In genomic region chr4:12926189-12927066, GRCh38 we compare ENCODE assay signal across 1 cellular context.
A peak's percentile ranks its signal among the peaks of the same experiment; 100 is the strongest.
TF ChIP-seq lines count a peak whose summit lies in the region.

No MANE protein-coding gene starts in this region.

TF ChIP-seq in HepG2, 621 proteins besides CTCF, POLR2A, EP300 and RAD21 (continued from another document and continues in another):
- TF ChIP-seq LRRFIP1 (CRISPR knock-in tag; conservative IDR thresholded peaks at IDR 0.05) (no peak), ZNF24 (IDR thresholded peaks at IDR 0.05) (no peak), DRAP1 (CRISPR knock-in tag; IDR thresholded peaks at IDR 0.05) (peak; percentile 45; the same call in 1 of the 2 replicates), RFX5 (IDR thresholded peaks at IDR 0.05; ENCODE audit: low read depth, low read length) (no peak), JUN (CRISPR knock-in tag; IDR thresholded peaks at IDR 0.05) (no peak), ZSCAN21 (CRISPR knock-in tag; IDR thresholded peaks at IDR 0.05; ENCODE audit: borderline replicate concordance) (no peak), SIN3B (IDR thresholded peaks at IDR 0.05; ENCODE audit: low read length) (no peak), RFXAP (CRISPR knock-in tag; IDR thresholded peaks at IDR 0.05; ENCODE audit: borderline replicate concordance) (no peak), WIZ (CRISPR knock-in tag; IDR thresholded peaks at IDR 0.05) (no peak), RBM39 (IDR thresholded peaks at IDR 0.05; ENCODE audit: low read depth, low read length, poor library complexity, severe bottlenecking) (no peak), ZNF720 (CRISPR knock-in tag; IDR thresholded peaks at IDR 0.05) (no peak), MIER3 (CRISPR knock-in tag; IDR thresholded peaks at IDR 0.05; ENCODE audit: borderline replicate concordance) (no peak), ZNF790 (CRISPR knock-in tag; IDR thresholded peaks at IDR 0.05; ENCODE audit: borderline replicate concordance) (no peak), ZNF282 (IDR thresholded peaks at IDR 0.05; ENCODE audit: partially characterized antibody) (no peak), CENPBD1 (CRISPR knock-in tag; IDR thresholded peaks at IDR 0.05; ENCODE audit: borderline replicate concordance, low read depth) (no peak), NR2C2 (CRISPR knock-in tag; IDR thresholded peaks at IDR 0.05; ENCODE audit: borderline replicate concordance) (no peak), FOXO1 (CRISPR knock-in tag; IDR thresholded peaks at IDR 0.05) (peak; percentile 89), KLF11 (CRISPR knock-in tag; IDR thresholded peaks at IDR 0.05) (no peak), STAG1 (CRISPR knock-in tag; IDR thresholded peaks at IDR 0.05) (no peak), MZF1 (CRISPR knock-in tag; IDR thresholded peaks at IDR 0.05; ENCODE audit: borderline replicate concordance) (no peak), ELF4 (CRISPR knock-in tag; IDR thresholded peaks at IDR 0.05; ENCODE audit: borderline replicate concordance) (no peak), MYPOP (CRISPR knock-in tag; IDR thresholded peaks at IDR 0.05) (0 out of 2 replicates have a peak, but pooled peaks have one; percentile 23), ZNF230 (CRISPR knock-in tag; IDR thresholded peaks at IDR 0.05) (no peak), PPARG (CRISPR knock-in tag; conservative IDR thresholded peaks at IDR 0.05) (peak; percentile 59; the same call in 1 of the 2 replicates), SP2 (CRISPR knock-in tag; IDR thresholded peaks at IDR 0.05) (no peak), KLF15 (CRISPR knock-in tag; IDR thresholded peaks at IDR 0.05; ENCODE audit: borderline replicate concordance) (no peak), ZNF441 (CRISPR knock-in tag; IDR thresholded peaks at IDR 0.05; ENCODE audit: borderline replicate concordance) (0 out of 2 replicates have a peak, but pooled peaks have one; percentile 34), ZNF773 (CRISPR knock-in tag; IDR thresholded peaks at IDR 0.05; ENCODE audit: borderline replicate concordance) (no peak), TSC22D2 (CRISPR knock-in tag; IDR thresholded peaks at IDR 0.05; ENCODE audit: borderline replicate concordance) (no peak), PLSCR1 (CRISPR knock-in tag; IDR thresholded peaks at IDR 0.05; ENCODE audit: borderline replicate concordance) (no peak), ZNF784 (CRISPR knock-in tag; IDR thresholded peaks at IDR 0.05; ENCODE audit: borderline replicate concordance) (no peak), KLF12 (CRISPR knock-in tag; IDR thresholded peaks at IDR 0.05; ENCODE audit: borderline replicate concordance) (no peak), ZNF556 (CRISPR knock-in tag; IDR thresholded peaks at IDR 0.05; ENCODE audit: borderline replicate concordance) (peak; percentile 72; the same call in 1 of the 2 replicates), TAF1 (CRISPR knock-in tag; IDR thresholded peaks at IDR 0.05) (no peak), ARID2 (CRISPR knock-in tag; IDR thresholded peaks at IDR 0.05; ENCODE audit: borderline replicate concordance) (no peak), RCOR2 (CRISPR knock-in tag; IDR thresholded peaks at IDR 0.05) (no peak), ZNF614 (CRISPR knock-in tag; IDR thresholded peaks at IDR 0.05; ENCODE audit: borderline replicate concordance) (peak; percentile 72; the same call in 1 of the 2 replicates), HOXD1 (CRISPR knock-in tag; IDR thresholded peaks at IDR 0.05) (no peak), SNAPC5 (CRISPR knock-in tag; IDR thresholded peaks at IDR 0.05; ENCODE audit: borderline replicate concordance) (no peak), CAMTA2 (CRISPR knock-in tag; IDR thresholded peaks at IDR 0.05; ENCODE audit: borderline replicate concordance) (no peak), CENPX (CRISPR knock-in tag; IDR thresholded peaks at IDR 0.05) (no peak), ZNF792 (CRISPR knock-in tag; IDR thresholded peaks at IDR 0.05) (peak; percentile 63; the same call in 1 of the 2 replicates), ZNF451 (CRISPR knock-in tag; IDR thresholded peaks at IDR 0.05) (no peak), TFAP4 (IDR thresholded peaks at IDR 0.05; ENCODE audit: borderline replicate concordance, low read depth) (no peak), ARID3A (IDR thresholded peaks at IDR 0.05; ENCODE audit: low read depth, low read length) (0 out of 2 replicates have a peak, but pooled peaks have one; percentile 16), ZNF670 (CRISPR knock-in tag; IDR thresholded peaks at IDR 0.05; ENCODE audit: borderline replicate concordance) (no peak), CHD4 (IDR thresholded peaks at IDR 0.05; ENCODE audit: borderline replicate concordance, low read length) (no peak), ZNF343 (CRISPR knock-in tag; IDR thresholded peaks at IDR 0.05) (no peak), ZNF652 (CRISPR knock-in tag; IDR thresholded peaks at IDR 0.05; ENCODE audit: borderline replicate concordance, low read depth) (no peak; the same call in 1 of the 2 replicates), ZNF234 (CRISPR knock-in tag; conservative IDR thresholded peaks at IDR 0.05) (no peak), U2AF1 (optimal IDR thresholded peaks at IDR 0.05; ENCODE audit: low read depth, low read length) (no peak), REPIN1 (CRISPR knock-in tag; IDR thresholded peaks at IDR 0.05; ENCODE audit: borderline replicate concordance, low read depth) (0 out of 2 replicates have a peak, but pooled peaks have one; percentile 22), PAX8 (CRISPR knock-in tag; IDR thresholded peaks at IDR 0.05; ENCODE audit: borderline replicate concordance) (no peak), ZNF674 (CRISPR knock-in tag; IDR thresholded peaks at IDR 0.05; ENCODE audit: low read depth) (no peak), ZNF83 (CRISPR knock-in tag; IDR thresholded peaks at IDR 0.05; ENCODE audit: borderline replicate concordance) (no peak), ARNT2 (CRISPR knock-in tag; IDR thresholded peaks at IDR 0.05; ENCODE audit: low read depth) (no peak), IRF1 (CRISPR knock-in tag; IDR thresholded peaks at IDR 0.05; ENCODE audit: low read depth) (no peak), ZNF18 (CRISPR knock-in tag; IDR thresholded peaks at IDR 0.05; ENCODE audit: insufficient replicate concordance) (peak; percentile 83), PAWR (CRISPR knock-in tag; IDR thresholded peaks at IDR 0.05; ENCODE audit: borderline replicate concordance) (no peak), ZNF383 (CRISPR knock-in tag; IDR thresholded peaks at IDR 0.05; ENCODE audit: borderline replicate concordance) (no peak), AHR (CRISPR knock-in tag; IDR thresholded peaks at IDR 0.05) (no peak), MYNN (CRISPR knock-in tag; IDR thresholded peaks at IDR 0.05; ENCODE audit: low read depth) (no peak), MBD4 (IDR thresholded peaks at IDR 0.05; ENCODE audit: borderline replicate concordance, low read length) (no peak), SMAD9 (CRISPR knock-in tag; IDR thresholded peaks at IDR 0.05) (no peak), HOMEZ (CRISPR knock-in tag; IDR thresholded peaks at IDR 0.05; ENCODE audit: low read depth) (peak; percentile 68), ZNF329 (CRISPR knock-in tag; IDR thresholded peaks at IDR 0.05; ENCODE audit: low read depth) (no peak)
